In the genomic region with DNA sequence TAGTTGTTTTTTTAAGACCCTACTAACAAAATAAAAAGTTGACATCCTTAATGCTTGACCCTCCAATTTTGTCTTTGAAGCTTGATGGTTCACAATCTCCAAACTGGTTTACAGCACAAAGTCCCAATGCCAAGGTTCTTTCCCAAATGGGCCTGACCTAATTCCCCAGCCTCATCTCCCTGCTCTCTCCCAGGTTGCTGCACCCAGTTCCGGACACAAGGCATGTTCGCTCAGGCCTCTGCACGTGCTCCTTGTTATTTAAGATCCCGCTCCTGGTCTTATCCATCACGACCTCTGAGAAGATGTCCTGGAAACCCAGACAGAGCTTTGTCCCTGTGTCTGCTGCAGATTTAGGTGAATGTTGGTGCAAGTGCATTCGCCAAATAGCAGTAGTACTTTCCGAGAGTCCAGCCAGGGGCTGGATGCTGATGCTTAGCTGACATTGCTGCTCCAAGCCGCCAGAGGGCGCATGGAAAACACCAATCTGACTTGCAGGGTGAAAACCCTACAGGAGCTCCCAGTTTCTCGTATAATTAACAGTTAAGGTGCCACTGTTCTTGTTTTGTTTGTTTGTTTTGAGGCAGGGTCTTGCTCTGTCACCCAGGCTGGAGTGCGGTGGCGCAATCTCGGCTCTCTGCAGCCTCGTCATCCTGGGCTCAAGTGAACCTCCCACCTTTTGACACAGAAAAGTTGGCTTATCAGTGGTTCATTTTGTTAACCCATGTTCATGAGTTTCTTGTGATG, we compare ENCODE assay signal across 1 cellular context.
TF ChIP-seq lines count a peak whose summit lies in the region.

No MANE protein-coding gene starts in this region.

TF ChIP-seq in K562, 482 proteins besides CTCF, POLR2A, EP300 and RAD21 (continued from another document):
- TF ChIP-seq, protein P1, sequence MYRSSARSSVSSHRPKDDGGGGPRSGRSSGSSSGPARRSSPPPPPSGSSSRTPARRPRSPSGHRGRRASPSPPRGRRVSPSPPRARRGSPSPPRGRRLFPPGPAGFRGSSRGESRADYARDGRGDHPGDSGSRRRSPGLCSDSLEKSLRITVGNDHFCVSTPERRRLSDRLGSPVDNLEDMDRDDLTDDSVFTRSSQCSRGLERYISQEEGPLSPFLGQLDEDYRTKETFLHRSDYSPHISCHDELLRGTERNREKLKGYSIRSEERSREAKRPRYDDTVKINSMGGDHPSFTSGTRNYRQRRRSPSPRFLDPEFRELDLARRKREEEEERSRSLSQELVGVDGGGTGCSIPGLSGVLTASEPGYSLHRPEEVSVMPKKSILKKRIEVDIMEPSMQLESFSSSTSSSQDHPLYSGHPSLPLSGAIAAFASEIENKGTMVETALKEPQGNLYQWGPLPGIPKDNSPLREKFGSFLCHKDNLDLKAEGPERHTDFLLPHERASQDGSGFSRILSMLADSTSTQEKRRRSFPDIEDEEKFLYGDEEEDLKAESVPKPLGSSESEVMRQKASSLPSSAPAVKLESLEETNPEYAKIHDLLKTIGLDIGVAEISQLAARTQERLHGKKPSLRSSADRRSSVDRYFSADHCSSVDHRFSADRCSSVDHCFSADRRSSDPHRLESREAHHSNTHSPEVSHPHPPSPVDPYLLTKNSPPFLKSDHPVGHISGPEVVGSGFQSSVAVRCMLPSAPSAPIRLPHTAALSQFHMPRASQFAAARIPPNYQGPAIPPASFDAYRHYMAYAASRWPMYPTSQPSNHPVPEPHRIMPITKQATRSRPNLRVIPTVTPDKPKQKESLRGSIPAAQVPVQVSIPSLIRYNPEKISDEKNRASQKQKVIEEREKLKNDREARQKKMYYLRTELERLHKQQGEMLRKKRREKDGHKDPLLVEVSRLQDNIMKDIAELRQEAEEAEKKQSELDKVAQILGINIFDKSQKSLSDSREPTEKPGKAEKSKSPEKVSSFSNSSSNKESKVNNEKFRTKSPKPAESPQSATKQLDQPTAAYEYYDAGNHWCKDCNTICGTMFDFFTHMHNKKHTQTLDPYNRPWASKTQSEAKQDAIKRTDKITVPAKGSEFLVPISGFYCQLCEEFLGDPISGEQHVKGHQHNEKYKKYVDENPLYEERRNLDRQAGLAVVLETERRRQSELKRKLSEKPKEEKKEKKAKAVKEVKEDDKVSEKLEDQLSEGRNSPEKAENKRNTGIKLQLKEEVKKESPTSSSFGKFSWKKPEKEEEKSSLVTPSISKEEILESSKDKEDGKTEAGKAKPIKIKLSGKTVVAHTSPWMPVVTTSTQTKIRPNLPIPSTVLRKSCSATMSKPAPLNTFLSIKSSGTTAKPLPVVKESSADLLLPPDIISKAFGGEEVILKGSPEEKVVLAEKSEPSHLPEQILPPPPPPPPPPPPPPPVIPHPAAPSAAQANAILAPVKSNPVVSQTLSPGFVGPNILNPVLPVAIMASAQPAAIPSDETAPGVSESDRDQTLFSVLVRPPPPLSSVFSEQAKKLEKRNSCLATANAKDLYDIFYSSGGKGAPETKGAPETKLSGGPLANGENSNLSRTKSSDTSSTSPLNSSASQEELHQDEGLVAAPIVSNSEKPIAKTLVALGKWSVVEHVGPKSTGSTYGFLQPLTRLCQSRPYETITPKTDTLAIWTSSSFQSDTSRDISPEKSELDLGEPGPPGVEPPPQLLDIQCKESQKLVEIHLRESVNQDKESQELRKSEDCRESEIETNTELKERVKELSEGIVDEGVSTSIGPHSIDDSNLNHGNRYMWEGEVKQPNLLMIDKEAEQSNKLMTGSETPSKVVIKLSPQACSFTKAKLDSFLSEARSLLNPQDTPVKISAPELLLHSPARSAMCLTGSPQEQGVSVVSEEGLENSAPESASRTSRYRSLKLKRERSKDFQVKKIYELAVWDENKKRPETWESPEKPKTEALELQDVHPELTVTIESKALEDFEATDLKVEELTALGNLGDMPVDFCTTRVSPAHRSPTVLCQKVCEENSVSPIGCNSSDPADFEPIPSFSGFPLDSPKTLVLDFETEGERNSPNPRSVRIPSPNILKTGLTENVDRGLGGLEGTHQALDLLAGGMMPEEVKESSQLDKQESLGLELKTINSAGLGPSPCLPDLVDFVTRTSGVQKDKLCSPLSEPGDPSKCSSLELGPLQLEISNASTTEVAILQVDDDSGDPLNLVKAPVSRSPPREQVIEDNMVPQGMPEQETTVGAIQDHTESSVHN (IDR thresholded peaks at IDR 0.05; ENCODE audit: borderline replicate concordance in 1 of 2, low read depth in 1 of 2): no peak
- TF ChIP-seq PHF21A (IDR thresholded peaks at IDR 0.05; ENCODE audit: borderline replicate concordance, low read depth) (no peak), CEBPG (CRISPR knock-in tag; IDR thresholded peaks at IDR 0.05) (no peak), CEBPG (tag; conservative IDR thresholded peaks at IDR 0.05 in 1 of 2, IDR thresholded peaks at IDR 0.05 in 1 of 2) (peak in 1 of 2 experiments; percentile 27; a peak in 1 of 4 replicates), ATF7 (IDR thresholded peaks at IDR 0.05) (0 out of 2 replicates have a peak, but pooled peaks have one; percentile 26), FOSL1 (tag; conservative IDR thresholded peaks at IDR 0.05) (no peak), JUND (IDR thresholded peaks at IDR 0.05; ENCODE audit: borderline replicate concordance, low read depth, low read length) (peak; percentile 14; the same call in 1 of the 2 replicates), JUND (tag; IDR thresholded peaks at IDR 0.05; ENCODE audit: borderline replicate concordance, low read depth, low read length) (no peak), CC2D1A (IDR thresholded peaks at IDR 0.05) (peak; percentile 85)
